Comparison of ENCODE assay signal across 1 cellular context in the genomic region with DNA sequence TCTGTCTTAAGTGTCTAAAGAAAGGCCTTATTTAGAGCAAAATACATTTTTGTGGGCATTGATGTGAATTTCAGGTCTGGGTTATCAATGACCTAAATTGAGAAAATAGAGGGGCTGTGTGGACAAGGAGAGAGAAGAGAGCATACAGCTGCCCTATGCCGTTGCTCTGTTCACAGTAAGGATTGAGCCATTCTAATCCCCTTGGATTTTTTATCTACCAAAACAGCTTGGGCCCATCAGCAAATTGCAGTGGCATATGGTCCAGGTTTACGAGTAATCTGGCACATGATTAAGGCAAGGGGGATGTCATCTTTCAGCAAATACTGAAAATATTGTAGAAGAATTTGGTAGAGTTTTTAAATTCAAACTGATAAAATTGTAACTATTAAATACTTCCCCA.
A peak's percentile ranks its signal among the peaks of the same experiment; 100 is the strongest.
TF ChIP-seq lines count a peak whose summit lies in the region.

No MANE protein-coding gene starts in this region.

TF ChIP-seq in K562, 482 proteins besides CTCF, POLR2A, EP300 and RAD21 (continued from another document):
- no peak for TF ChIP-seq E2F1 (CRISPR knock-in tag; IDR thresholded peaks at IDR 0.05)
- TF ChIP-seq, protein P1, sequence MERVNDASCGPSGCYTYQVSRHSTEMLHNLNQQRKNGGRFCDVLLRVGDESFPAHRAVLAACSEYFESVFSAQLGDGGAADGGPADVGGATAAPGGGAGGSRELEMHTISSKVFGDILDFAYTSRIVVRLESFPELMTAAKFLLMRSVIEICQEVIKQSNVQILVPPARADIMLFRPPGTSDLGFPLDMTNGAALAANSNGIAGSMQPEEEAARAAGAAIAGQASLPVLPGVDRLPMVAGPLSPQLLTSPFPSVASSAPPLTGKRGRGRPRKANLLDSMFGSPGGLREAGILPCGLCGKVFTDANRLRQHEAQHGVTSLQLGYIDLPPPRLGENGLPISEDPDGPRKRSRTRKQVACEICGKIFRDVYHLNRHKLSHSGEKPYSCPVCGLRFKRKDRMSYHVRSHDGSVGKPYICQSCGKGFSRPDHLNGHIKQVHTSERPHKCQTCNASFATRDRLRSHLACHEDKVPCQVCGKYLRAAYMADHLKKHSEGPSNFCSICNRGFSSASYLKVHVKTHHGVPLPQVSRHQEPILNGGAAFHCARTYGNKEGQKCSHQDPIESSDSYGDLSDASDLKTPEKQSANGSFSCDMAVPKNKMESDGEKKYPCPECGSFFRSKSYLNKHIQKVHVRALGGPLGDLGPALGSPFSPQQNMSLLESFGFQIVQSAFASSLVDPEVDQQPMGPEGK (CRISPR knock-in tag; IDR thresholded peaks at IDR 0.05; ENCODE audit: borderline replicate concordance) = no peak
- no peak for TF ChIP-seq MIER1 (IDR thresholded peaks at IDR 0.05; ENCODE audit: low read depth)
- TF ChIP-seq FOXJ2 (tag; IDR thresholded peaks at IDR 0.05) = no peak
- TF ChIP-seq, protein P2, sequence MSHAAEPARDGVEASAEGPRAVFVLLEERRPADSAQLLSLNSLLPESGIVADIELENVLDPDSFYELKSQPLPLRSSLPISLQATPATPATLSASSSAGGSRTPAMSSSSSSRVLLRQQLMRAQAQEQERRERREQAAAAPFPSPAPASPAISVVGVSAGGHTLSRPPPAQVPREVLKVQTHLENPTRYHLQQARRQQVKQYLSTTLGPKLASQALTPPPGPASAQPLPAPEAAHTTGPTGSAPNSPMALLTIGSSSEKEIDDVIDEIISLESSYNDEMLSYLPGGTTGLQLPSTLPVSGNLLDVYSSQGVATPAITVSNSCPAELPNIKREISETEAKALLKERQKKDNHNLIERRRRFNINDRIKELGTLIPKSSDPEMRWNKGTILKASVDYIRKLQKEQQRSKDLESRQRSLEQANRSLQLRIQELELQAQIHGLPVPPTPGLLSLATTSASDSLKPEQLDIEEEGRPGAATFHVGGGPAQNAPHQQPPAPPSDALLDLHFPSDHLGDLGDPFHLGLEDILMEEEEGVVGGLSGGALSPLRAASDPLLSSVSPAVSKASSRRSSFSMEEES (CRISPR knock-in tag; IDR thresholded peaks at IDR 0.05) = no peak
- TF ChIP-seq TEAD4 (IDR thresholded peaks at IDR 0.05; ENCODE audit: low read length) = peak; percentile 49
- TF ChIP-seq TEAD4 (CRISPR knock-in tag; IDR thresholded peaks at IDR 0.05; ENCODE audit: borderline replicate concordance) = no peak
- no peak for TF ChIP-seq ARHGAP35 (IDR thresholded peaks at IDR 0.05; ENCODE audit: partially characterized antibody)
- no peak for TF ChIP-seq CTBP1 (IDR thresholded peaks at IDR 0.05; ENCODE audit: borderline replicate concordance)
